ENCODE assay signal across 27 cellular contexts in genomic region chr14:65658202-65658601, GRCh38.
DNase-seq lines count a peak whose midpoint lies in the region; ATAC-seq and TF ChIP-seq lines count a peak whose summit lies in the region.
"Had no signal": no experiment of that assay in that cellular context is flagged by ENCODE, and none has a peak within 500 bp of the region (broad histone marks: within the 10 kb centered on the region; RNA-seq: fewer than 3 reads in every experiment).

No MANE protein-coding gene starts in this region.

- no peak overlapping the region for H3K4me3 Mint-ChIP-seq in Caco-2 (ENCODE audit: unreplicated experiment)
- H3K4me3 Mint-ChIP-seq: brain; naive B cell; stimulated activated naive CD8-positive, alpha-beta T cell treated with anti-CD3 and anti-CD28 coated beads, Interleukin-15, Interleukin-2, amounts not matched to agents 100 ng/mL and 50 ng/mL, for 24 hours; T-helper 17 cell had no signal

- no peaks in the 10 kb centered on the region for H3K27me3 ChIP-seq in Caco-2 (replicated peaks; ENCODE audit: control insufficient read depth, insufficient read depth, low read length)
- H3K27me3 ChIP-seq: BE2C, heart right ventricle, pancreas, sigmoid colon had no signal

- POLR2A ChIA-PET in Caco-2 (lab: Charles Lee), result no interaction called here

- TF ChIP-seq CTCF in AG10803 (conservative IDR thresholded peaks at IDR 0.05; ENCODE audit: low read length), result no peak
- no peak for TF ChIP-seq CTCF in astrocyte of the spinal cord (IDR thresholded peaks at IDR 0.05; ENCODE audit: low read depth, low read length)
- no peak for TF ChIP-seq CTCF in GM13977 (IDR thresholded peaks at IDR 0.05; ENCODE audit: extremely low read depth, insufficient read depth, missing control alignments)
- no peak for TF ChIP-seq CTCF in Caco-2 (IDR thresholded peaks at IDR 0.05; ENCODE audit: insufficient read depth in 1 of 2, low read depth in 1 of 2, low read length in 1 of 2, severe bottlenecking in 1 of 2, unreplicated experiment in 1 of 2)

- BruUV-seq in Caco-2 (replicated peaks; lab: Mats Ljungman, UMichigan), result no TSS peak

- H3K4me3 ChIP-seq in AG10803 (ENCODE audit: low read length), result no peak overlapping the region
- H3K4me3 ChIP-seq in astrocyte of the spinal cord (ENCODE audit: low read depth, low read length), result no peak overlapping the region
- no peak overlapping the region for H3K4me3 ChIP-seq in Caco-2 (ENCODE audit: low read depth, low read length)
- H3K4me3 ChIP-seq: heart right ventricle, pancreas, sigmoid colon had no signal

- no peaks in the 10 kb centered on the region for H3K36me3 ChIP-seq in Caco-2 (ENCODE audit: control insufficient read depth, insufficient read depth, low read length)
- H3K36me3 ChIP-seq: BE2C, heart right ventricle, pancreas, sigmoid colon, WERI-Rb-1 had no signal

- no peaks in the 10 kb centered on the region for H3K9me3 Mint-ChIP-seq in activated naive CD4-positive, alpha-beta T cell treated with anti-CD3 and anti-CD28 coated beads, Interleukin-2, amount 50 U/mL, for 72 hours
- peaks cover 9% of the 10 kb centered on the region for H3K9me3 Mint-ChIP-seq in Caco-2 (ENCODE audit: unreplicated experiment)

- in situ Hi-C loops in astrocyte of the spinal cord (cut with HindIII; ENCODE audit: low sequenced_read_pairs) (no loop called here), GM13977 (cut with MboI; ENCODE audit: low pct_unique_long_range_greater_than_20kb, low sequenced_read_pairs, unreplicated experiment) (no loop called here)

- intact Hi-C loops in Caco-2 (cut with micrococcal nuclease; ENCODE audit: unreplicated experiment), result no loop called here

- CTCF ChIA-PET in Caco-2 (lab: Charles Lee), result no interaction called here

- peaks cover 7% of the 10 kb centered on the region for H3K4me1 Mint-ChIP-seq in Caco-2 (ENCODE audit: low read depth, unreplicated experiment)
- H3K4me1 Mint-ChIP-seq: T-helper 17 cell had no signal

- H3K4me1 ChIP-seq in Caco-2, result no peaks in the 10 kb centered on the region
- H3K4me1 ChIP-seq: BE2C, pancreas, sigmoid colon had no signal

- H3K9me3 ChIP-seq in Caco-2, result no peaks in the 10 kb centered on the region
- H3K9me3 ChIP-seq: BE2C, pancreas, sigmoid colon had no signal

- DNase-seq in AG10803 (ENCODE audit: low read depth) (peak; percentile 72), HS-27A (ENCODE audit: low read depth) (peak; percentile 5), astrocyte of the spinal cord (ENCODE audit: low read depth, low spot score) (peak; percentile 20), kidney tubule cell (ENCODE audit: low spot score) (peak; percentile 82), GM13977 (ENCODE audit: low spot score) (no peak), Caco-2 (no peak)
- no peak for DNase-seq in activated naive CD4-positive, alpha-beta T cell treated with anti-CD3 and anti-CD28 coated beads, Interleukin-2, amount 50 U/mL, for 72 hours (ENCODE audit: low spot score in 2 of 2)
- DNase-seq in activated T-cell treated with anti-CD3 and anti-CD28 coated beads, Interleukin-2, amount 50 U/mL, for 48 hours, result no peak
- DNase-seq: activated CD4-positive, alpha-beta T cell treated with anti-CD3 and anti-CD28 coated beads, Interleukin-2, amount 50 U/mL, for 48 hours; activated naive CD4-positive, alpha-beta T cell treated with anti-CD3 and anti-CD28 coated beads, Interleukin-2, amount 50 U/mL, for 16 hours; activated T-cell treated with anti-CD3 and anti-CD28 coated beads for 4 hours; BE2C; dermis blood vessel endothelial cell; erythroblast; heart right ventricle; KG1; naive B cell; NCI-H1105; NCI-H2081 treated with DMSO at 0.1 percent for 48 hours; NCI-H510A treated with DMSO at 0.1 percent for 48 hours; pancreas; SHP77 treated with DMSO at 0.1 percent for 48 hours; sigmoid colon; T-helper 17 cell; WERI-Rb-1 had no signal

- no peak for ATAC-seq in activated naive CD4-positive, alpha-beta T cell treated with anti-CD3 and anti-CD28 coated beads, Interleukin-2, amount 50 U/mL, for 72 hours
- ATAC-seq: heart right ventricle, pancreas, T-helper 17 cell had no signal

- no peak overlapping the region for H3K27ac Mint-ChIP-seq in activated naive CD4-positive, alpha-beta T cell treated with anti-CD3 and anti-CD28 coated beads, Interleukin-2, amount 50 U/mL, for 72 hours
- H3K27ac Mint-ChIP-seq in Caco-2 (ENCODE audit: unreplicated experiment), result no peak overlapping the region
- H3K27ac Mint-ChIP-seq: brain; stimulated activated naive CD8-positive, alpha-beta T cell treated with anti-CD3 and anti-CD28 coated beads, Interleukin-15, Interleukin-2, amounts not matched to agents 100 ng/mL and 50 ng/mL, for 24 hours; T-helper 17 cell had no signal

- no peaks in the 10 kb centered on the region for H3K27me3 Mint-ChIP-seq in Caco-2 (ENCODE audit: insufficient read depth, unreplicated experiment)
- H3K27me3 Mint-ChIP-seq: brain; naive B cell; stimulated activated naive CD8-positive, alpha-beta T cell treated with anti-CD3 and anti-CD28 coated beads, Interleukin-15, Interleukin-2, amounts not matched to agents 100 ng/mL and 50 ng/mL, for 24 hours; T-helper 17 cell had no signal

- peaks cover 5 to 30% of the 10 kb centered on the region in 2 donors for H3K36me3 Mint-ChIP-seq in activated naive CD4-positive, alpha-beta T cell treated with anti-CD3 and anti-CD28 coated beads, Interleukin-2, amount 50 U/mL, for 72 hours
- peaks cover 12% of the 10 kb centered on the region for H3K36me3 Mint-ChIP-seq in Caco-2 (ENCODE audit: insufficient read depth, unreplicated experiment)

Comparison
In these comparisons a context has a peak if more than half of its experiments do, and no peak if none do; other contexts are left out.
1. DNase-seq: peak in AG10803 (single experiment), HS-27A (single experiment), astrocyte of the spinal cord (single experiment) and kidney tubule cell (single experiment); none in activated naive CD4-positive, alpha-beta T cell treated with anti-CD3 and anti-CD28 coated beads, Interleukin-2, amount 50 U/mL, for 72 hours (0 of 2), activated T-cell treated with anti-CD3 and anti-CD28 coated beads, Interleukin-2, amount 50 U/mL, for 48 hours (0 of 2), GM13977 (single experiment) and Caco-2 (0 of 2).